ENCODE assay signal across 20 cellular contexts in genomic region chr10:132960071-132960472, GRCh38. TPM values are rescaled to one million over a fixed set of nuclear protein-coding genes. Genes with fewer than 3 reads are reported as not detected.
"Had no signal": no experiment of that assay in that cellular context is flagged by ENCODE, and none has a peak within 500 bp of the region (broad histone marks: within the 10 kb centered on the region; RNA-seq: fewer than 3 reads in every experiment).

No MANE protein-coding gene starts in this region.

- H3K27ac ChIP-seq: ascending aorta, breast epithelium, epithelial cell of prostate, prostate gland, uterus had no signal

- H3K27ac Mint-ChIP-seq: activated B cell treated with CpG ODN at 0.5 μM for 24 hours; activated naive CD8-positive, alpha-beta T cell treated with anti-CD3 and anti-CD28 coated beads, Interleukin-2, amount 50 U/mL, for 24 hours; activated T-helper 1 cell treated with anti-CD3 and anti-CD28 coated beads, Interleukin-12 subunit alpha, Interleukin-12 subunit beta, Interleukin-2, Interleukin-4 antibody, amounts not matched to agents 30 ng/mL and 10 ng/mL and 1 ng/mL, durations not matched to agents 14 hours and 24 hours and 36 hours; effector memory CD8-positive, alpha-beta T cell; memory B cell; natural killer cell treated with Interleukin-12 subunit alpha and Interleukin-12 subunit beta and Interleukin-15 and Interleukin-18, amount 100 ng/mL, for 72 hours had no signal

- H3K4me3 ChIP-seq: ascending aorta, breast epithelium, prostate gland, thyroid gland, uterus had no signal

- H3K9me3 ChIP-seq: ascending aorta, breast epithelium, prostate gland, thyroid gland, uterus had no signal

- H3K4me1 ChIP-seq: breast epithelium, prostate gland, uterus had no signal

- H3K9me3 Mint-ChIP-seq: activated B cell treated with CpG ODN at 0.5 μM for 24 hours; activated CD4-positive, alpha-beta T cell treated with anti-CD3 and anti-CD28 coated beads, Interleukin-2, amount 10 ng/mL, durations not matched to agents 7 days and 5 days; activated naive CD8-positive, alpha-beta T cell treated with anti-CD3 and anti-CD28 coated beads, Interleukin-2, amount 50 U/mL, for 24 hours; activated T-helper 1 cell treated with anti-CD3 and anti-CD28 coated beads, Interleukin-12 subunit alpha, Interleukin-12 subunit beta, Interleukin-2, Interleukin-4 antibody, amounts not matched to agents 30 ng/mL and 10 ng/mL and 1 ng/mL, durations not matched to agents 14 hours and 24 hours and 36 hours; effector memory CD8-positive, alpha-beta T cell; memory B cell; natural killer cell treated with Interleukin-12 subunit alpha and Interleukin-12 subunit beta and Interleukin-15 and Interleukin-18, amount 100 ng/mL, for 72 hours had no signal

- H3K4me3 Mint-ChIP-seq: activated B cell treated with CpG ODN at 0.5 μM for 24 hours; activated CD4-positive, alpha-beta T cell treated with anti-CD3 and anti-CD28 coated beads, Interleukin-2, amount 10 ng/mL, durations not matched to agents 7 days and 5 days; activated naive CD8-positive, alpha-beta T cell treated with anti-CD3 and anti-CD28 coated beads, Interleukin-2, amount 50 U/mL, for 24 hours; activated T-helper 1 cell treated with anti-CD3 and anti-CD28 coated beads, Interleukin-12 subunit alpha, Interleukin-12 subunit beta, Interleukin-2, Interleukin-4 antibody, amounts not matched to agents 30 ng/mL and 10 ng/mL and 1 ng/mL, durations not matched to agents 14 hours and 24 hours and 36 hours; effector memory CD8-positive, alpha-beta T cell; memory B cell; natural killer cell treated with Interleukin-12 subunit alpha and Interleukin-12 subunit beta and Interleukin-15 and Interleukin-18, amount 100 ng/mL, for 72 hours had no signal

- H3K36me3 ChIP-seq: ascending aorta, breast epithelium, prostate gland, thyroid gland, uterus had no signal

- DNase-seq: activated B cell treated with CpG ODN at 0.5 μM for 24 hours; activated CD4-positive, alpha-beta T cell treated with anti-CD3 and anti-CD28 coated beads, Interleukin-2, amount 10 ng/mL, durations not matched to agents 7 days and 5 days; activated naive CD4-positive, alpha-beta T cell treated with Interleukin-2 at 50 U/mL for 16 hours; activated naive CD8-positive, alpha-beta T cell treated with anti-CD3 and anti-CD28 coated beads, Interleukin-2, amount 50 U/mL, for 24 hours; dermis blood vessel endothelial cell; effector memory CD8-positive, alpha-beta T cell; nucleus accumbens; stimulated activated CD4-positive, alpha-beta T cell treated with anti-CD3 and anti-CD28 coated beads, Interleukin-12 subunit alpha, Interleukin-12 subunit beta, amount 100 ng/mL, for 4 hours; stimulated activated CD4-positive, alpha-beta T cell treated with anti-CD3 and anti-CD28 coated beads, Interleukin-2, amount 100 ng/mL, for 24 hours; SW 1271; thyroid gland; uterus had no signal

- H3K27me3 ChIP-seq: ascending aorta, breast epithelium, thyroid gland, uterus had no signal

- ATAC-seq: activated naive CD8-positive, alpha-beta T cell treated with anti-CD3 and anti-CD28 coated beads, Interleukin-2, amount 50 U/mL, for 24 hours; effector memory CD8-positive, alpha-beta T cell; left colon; natural killer cell treated with Interleukin-12 subunit alpha and Interleukin-12 subunit beta and Interleukin-15 and Interleukin-18, amount 100 ng/mL, for 72 hours had no signal

- H3K36me3 Mint-ChIP-seq: memory B cell; natural killer cell treated with Interleukin-12 subunit alpha and Interleukin-12 subunit beta and Interleukin-15 and Interleukin-18, amount 100 ng/mL, for 72 hours had no signal

RNA-seq across cellular contexts. Expression of gene CFAP46, which starts 17.7 kb away (rescaled TPM):
- total RNA-seq: activated CD4-positive, alpha-beta T cell treated with anti-CD3 and anti-CD28 coated beads, Interleukin-2, amount 10 ng/mL, durations not matched to agents 7 days and 5 days; activated T-helper 1 cell treated with anti-CD3 and anti-CD28 coated beads, Interleukin-12 subunit alpha, Interleukin-12 subunit beta, Interleukin-2, Interleukin-4 antibody, amounts not matched to agents 30 ng/mL and 10 ng/mL and 1 ng/mL, durations not matched to agents 14 hours and 24 hours and 36 hours; ascending aorta had no signal
